In the genomic region with DNA sequence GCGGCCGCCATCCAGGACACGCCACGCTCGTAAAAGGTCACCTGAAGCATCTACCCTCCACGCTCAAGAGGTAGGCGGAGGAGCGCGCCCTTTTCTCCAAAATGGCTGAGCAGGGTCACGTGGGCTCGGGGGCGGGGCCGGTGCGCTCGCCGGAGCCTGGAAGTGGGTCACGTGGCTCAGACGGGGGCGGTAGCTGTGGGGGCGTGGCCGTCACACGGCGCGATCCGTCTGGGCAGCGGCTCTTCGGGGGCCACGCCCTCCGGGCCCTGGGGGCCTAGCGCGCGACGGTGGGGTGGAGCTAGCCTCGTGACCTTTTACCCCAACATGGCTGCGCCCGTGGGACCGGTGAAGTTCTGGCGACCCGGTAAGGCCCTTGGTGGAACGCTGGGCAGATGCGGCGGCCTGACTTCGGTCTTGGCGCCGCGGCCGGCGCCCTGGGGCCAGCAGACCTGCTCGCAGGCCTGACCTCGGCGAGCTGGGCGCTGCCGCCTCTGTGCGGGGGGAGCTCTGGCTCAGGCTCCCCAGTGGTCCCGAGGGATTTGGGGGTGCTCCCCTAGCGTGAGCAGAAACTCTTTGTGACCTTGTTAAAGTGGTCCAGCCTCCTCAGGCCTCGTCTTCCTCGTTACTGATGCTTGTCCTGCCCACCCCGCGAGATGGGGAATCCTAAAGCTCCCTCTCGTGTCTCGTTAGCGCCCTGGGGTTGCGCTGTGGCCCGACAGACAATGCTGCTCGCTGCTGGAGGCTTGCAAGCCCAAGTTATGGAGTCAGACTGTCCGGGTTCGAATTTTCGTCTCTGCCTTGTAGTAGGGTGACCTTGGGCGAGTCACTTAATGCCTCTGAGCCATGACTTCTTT, we compare ENCODE assay signal across 1 cellular context.
TF ChIP-seq lines count a peak whose summit lies in the region.

A gene with protein sequence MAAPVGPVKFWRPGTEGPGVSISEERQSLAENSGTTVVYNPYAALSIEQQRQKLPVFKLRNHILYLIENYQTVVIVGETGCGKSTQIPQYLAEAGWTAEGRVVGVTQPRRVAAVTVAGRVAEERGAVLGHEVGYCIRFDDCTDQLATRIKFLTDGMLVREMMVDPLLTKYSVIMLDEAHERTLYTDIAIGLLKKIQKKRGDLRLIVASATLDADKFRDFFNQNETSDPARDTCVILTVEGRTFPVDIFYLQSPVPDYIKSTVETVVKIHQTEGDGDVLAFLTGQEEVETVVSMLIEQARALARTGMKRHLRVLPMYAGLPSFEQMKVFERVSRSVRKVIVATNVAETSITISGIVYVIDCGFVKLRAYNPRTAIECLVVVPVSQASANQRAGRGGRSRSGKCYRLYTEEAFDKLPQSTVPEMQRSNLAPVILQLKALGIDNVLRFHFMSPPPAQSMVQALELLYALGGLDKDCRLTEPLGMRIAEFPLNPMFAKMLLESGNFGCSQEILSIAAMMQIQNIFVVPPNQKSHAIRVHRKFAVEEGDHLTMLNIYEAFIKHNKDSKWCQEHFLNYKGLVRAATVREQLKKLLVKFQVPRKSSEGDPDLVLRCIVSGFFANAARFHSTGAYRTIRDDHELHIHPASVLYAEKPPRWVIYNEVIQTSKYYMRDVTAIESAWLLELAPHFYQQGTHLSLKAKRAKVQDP (plus strand): TSS at position 301 of the 854 bp plus-strand sequence. CDS start 24 bp downstream, at position 325.

TF ChIP-seq in K562, 482 proteins besides CTCF, POLR2A, EP300 and RAD21 (continued from another document and continues in another):
- TF ChIP-seq, protein P1, sequence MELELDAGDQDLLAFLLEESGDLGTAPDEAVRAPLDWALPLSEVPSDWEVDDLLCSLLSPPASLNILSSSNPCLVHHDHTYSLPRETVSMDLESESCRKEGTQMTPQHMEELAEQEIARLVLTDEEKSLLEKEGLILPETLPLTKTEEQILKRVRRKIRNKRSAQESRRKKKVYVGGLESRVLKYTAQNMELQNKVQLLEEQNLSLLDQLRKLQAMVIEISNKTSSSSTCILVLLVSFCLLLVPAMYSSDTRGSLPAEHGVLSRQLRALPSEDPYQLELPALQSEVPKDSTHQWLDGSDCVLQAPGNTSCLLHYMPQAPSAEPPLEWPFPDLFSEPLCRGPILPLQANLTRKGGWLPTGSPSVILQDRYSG (tag; conservative IDR thresholded peaks at IDR 0.05; ENCODE audit: low read depth), result no peak
- TF ChIP-seq SP1 (CRISPR knock-in tag; IDR thresholded peaks at IDR 0.05) (peak; percentile 97), ARNT (IDR thresholded peaks at IDR 0.05) (no peak), PML (IDR thresholded peaks at IDR 0.05; ENCODE audit: low read length) (no peak; the same call in 1 of the 2 replicates), ZNF830 (CRISPR knock-in tag; IDR thresholded peaks at IDR 0.05) (no peak), ZZZ3 (IDR thresholded peaks at IDR 0.05) (no peak), ZNF134 (CRISPR knock-in tag; conservative IDR thresholded peaks at IDR 0.05) (no peak), MYNN (IDR thresholded peaks at IDR 0.05) (no peak; the same call in 1 of the 2 replicates), MYNN (CRISPR knock-in tag; IDR thresholded peaks at IDR 0.05) (no peak), MTA1 (IDR thresholded peaks at IDR 0.05; ENCODE audit: borderline replicate concordance) (no peak), SPI1 (IDR thresholded peaks at IDR 0.05; ENCODE audit: borderline replicate concordance, low read depth, low read length) (no peak), RBM25 (IDR thresholded peaks at IDR 0.05; ENCODE audit: low read depth, low read length, severe bottlenecking) (no peak), STAT5A (IDR thresholded peaks at IDR 0.05; ENCODE audit: borderline replicate concordance, low read length) (no peak), ZNF764 (CRISPR knock-in tag; IDR thresholded peaks at IDR 0.05; ENCODE audit: low read depth) (no peak), PHF21A (IDR thresholded peaks at IDR 0.05; ENCODE audit: borderline replicate concordance, low read depth) (no peak), RBM39 (optimal IDR thresholded peaks at IDR 0.05; ENCODE audit: low read depth, low read length) (no peak), PTRF (tag; IDR thresholded peaks at IDR 0.05) (no peak), ZNF143 (CRISPR knock-in tag; IDR thresholded peaks at IDR 0.05) (no peak; the same call in 1 of the 2 replicates), ZC3H4 (CRISPR knock-in tag; IDR thresholded peaks at IDR 0.05; ENCODE audit: borderline replicate concordance) (no peak), ZNF583 (CRISPR knock-in tag; IDR thresholded peaks at IDR 0.05) (peak; percentile 71; the same call in 1 of the 2 replicates), NFYB (IDR thresholded peaks at IDR 0.05; ENCODE audit: extremely low read depth, insufficient read length) (no peak), ZNF57 (CRISPR knock-in tag; IDR thresholded peaks at IDR 0.05) (no peak), NBN (IDR thresholded peaks at IDR 0.05; ENCODE audit: low read depth) (no peak), ZNF445 (CRISPR knock-in tag; IDR thresholded peaks at IDR 0.05; ENCODE audit: low read depth) (no peak), SRSF1 (IDR thresholded peaks at IDR 0.05; ENCODE audit: low read depth, low read length) (0 out of 2 replicates have a peak, but pooled peaks have one; percentile 5), HSF4 (CRISPR knock-in tag; IDR thresholded peaks at IDR 0.05; ENCODE audit: borderline replicate concordance) (no peak), ZNF584 (CRISPR knock-in tag; IDR thresholded peaks at IDR 0.05; ENCODE audit: low read depth) (no peak), ZNF124 (CRISPR knock-in tag; IDR thresholded peaks at IDR 0.05) (no peak), RBM17 (IDR thresholded peaks at IDR 0.05; ENCODE audit: borderline replicate concordance, low read depth, low read length) (no peak), PYGO2 (tag; IDR thresholded peaks at IDR 0.05) (no peak), THRAP3 (IDR thresholded peaks at IDR 0.05; ENCODE audit: borderline replicate concordance) (no peak), GABPB1 (CRISPR knock-in tag; IDR thresholded peaks at IDR 0.05) (peak; percentile 61), RHOXF2B (CRISPR knock-in tag; conservative IDR thresholded peaks at IDR 0.05) (no peak), KAT2B (IDR thresholded peaks at IDR 0.05; ENCODE audit: low read depth, low read length) (no peak), TBP (optimal IDR thresholded peaks at IDR 0.05; ENCODE audit: low read depth, low read length) (peak; percentile 79), SIRT6 (IDR thresholded peaks at IDR 0.05; ENCODE audit: low read depth, low read length) (no peak)
- TF ChIP-seq, protein P2, sequence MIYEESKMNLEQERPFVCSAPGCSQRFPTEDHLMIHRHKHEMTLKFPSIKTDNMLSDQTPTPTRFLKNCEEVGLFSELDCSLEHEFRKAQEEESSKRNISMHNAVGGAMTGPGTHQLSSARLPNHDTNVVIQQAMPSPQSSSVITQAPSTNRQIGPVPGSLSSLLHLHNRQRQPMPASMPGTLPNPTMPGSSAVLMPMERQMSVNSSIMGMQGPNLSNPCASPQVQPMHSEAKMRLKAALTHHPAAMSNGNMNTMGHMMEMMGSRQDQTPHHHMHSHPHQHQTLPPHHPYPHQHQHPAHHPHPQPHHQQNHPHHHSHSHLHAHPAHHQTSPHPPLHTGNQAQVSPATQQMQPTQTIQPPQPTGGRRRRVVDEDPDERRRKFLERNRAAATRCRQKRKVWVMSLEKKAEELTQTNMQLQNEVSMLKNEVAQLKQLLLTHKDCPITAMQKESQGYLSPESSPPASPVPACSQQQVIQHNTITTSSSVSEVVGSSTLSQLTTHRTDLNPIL (CRISPR knock-in tag; IDR thresholded peaks at IDR 0.05), result no peak
- TF ChIP-seq, protein P3, sequence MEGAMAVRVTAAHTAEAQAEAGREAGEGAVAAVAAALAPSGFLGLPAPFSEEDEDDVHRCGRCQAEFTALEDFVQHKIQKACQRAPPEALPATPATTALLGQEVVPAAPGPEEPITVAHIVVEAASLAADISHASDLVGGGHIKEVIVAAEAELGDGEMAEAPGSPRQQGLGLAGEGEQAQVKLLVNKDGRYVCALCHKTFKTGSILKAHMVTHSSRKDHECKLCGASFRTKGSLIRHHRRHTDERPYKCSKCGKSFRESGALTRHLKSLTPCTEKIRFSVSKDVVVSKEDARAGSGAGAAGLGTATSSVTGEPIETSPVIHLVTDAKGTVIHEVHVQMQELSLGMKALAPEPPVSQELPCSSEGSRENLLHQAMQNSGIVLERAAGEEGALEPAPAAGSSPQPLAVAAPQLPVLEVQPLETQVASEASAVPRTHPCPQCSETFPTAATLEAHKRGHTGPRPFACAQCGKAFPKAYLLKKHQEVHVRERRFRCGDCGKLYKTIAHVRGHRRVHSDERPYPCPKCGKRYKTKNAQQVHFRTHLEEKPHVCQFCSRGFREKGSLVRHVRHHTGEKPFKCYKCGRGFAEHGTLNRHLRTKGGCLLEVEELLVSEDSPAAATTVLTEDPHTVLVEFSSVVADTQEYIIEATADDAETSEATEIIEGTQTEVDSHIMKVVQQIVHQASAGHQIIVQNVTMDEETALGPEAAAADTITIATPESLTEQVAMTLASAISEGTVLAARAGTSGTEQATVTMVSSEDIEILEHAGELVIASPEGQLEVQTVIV (CRISPR knock-in tag; IDR thresholded peaks at IDR 0.05; ENCODE audit: borderline replicate concordance), result no peak
- TF ChIP-seq, protein P4, sequence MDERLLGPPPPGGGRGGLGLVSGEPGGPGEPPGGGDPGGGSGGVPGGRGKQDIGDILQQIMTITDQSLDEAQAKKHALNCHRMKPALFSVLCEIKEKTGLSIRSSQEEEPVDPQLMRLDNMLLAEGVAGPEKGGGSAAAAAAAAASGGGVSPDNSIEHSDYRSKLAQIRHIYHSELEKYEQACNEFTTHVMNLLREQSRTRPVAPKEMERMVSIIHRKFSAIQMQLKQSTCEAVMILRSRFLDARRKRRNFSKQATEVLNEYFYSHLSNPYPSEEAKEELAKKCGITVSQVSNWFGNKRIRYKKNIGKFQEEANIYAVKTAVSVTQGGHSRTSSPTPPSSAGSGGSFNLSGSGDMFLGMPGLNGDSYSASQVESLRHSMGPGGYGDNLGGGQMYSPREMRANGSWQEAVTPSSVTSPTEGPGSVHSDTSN (CRISPR knock-in tag; IDR thresholded peaks at IDR 0.05; ENCODE audit: low read depth), result no peak
- TF ChIP-seq, protein P4 (tag; conservative IDR thresholded peaks at IDR 0.05; ENCODE audit: low read depth), result no peak
- TF ChIP-seq, protein P5, sequence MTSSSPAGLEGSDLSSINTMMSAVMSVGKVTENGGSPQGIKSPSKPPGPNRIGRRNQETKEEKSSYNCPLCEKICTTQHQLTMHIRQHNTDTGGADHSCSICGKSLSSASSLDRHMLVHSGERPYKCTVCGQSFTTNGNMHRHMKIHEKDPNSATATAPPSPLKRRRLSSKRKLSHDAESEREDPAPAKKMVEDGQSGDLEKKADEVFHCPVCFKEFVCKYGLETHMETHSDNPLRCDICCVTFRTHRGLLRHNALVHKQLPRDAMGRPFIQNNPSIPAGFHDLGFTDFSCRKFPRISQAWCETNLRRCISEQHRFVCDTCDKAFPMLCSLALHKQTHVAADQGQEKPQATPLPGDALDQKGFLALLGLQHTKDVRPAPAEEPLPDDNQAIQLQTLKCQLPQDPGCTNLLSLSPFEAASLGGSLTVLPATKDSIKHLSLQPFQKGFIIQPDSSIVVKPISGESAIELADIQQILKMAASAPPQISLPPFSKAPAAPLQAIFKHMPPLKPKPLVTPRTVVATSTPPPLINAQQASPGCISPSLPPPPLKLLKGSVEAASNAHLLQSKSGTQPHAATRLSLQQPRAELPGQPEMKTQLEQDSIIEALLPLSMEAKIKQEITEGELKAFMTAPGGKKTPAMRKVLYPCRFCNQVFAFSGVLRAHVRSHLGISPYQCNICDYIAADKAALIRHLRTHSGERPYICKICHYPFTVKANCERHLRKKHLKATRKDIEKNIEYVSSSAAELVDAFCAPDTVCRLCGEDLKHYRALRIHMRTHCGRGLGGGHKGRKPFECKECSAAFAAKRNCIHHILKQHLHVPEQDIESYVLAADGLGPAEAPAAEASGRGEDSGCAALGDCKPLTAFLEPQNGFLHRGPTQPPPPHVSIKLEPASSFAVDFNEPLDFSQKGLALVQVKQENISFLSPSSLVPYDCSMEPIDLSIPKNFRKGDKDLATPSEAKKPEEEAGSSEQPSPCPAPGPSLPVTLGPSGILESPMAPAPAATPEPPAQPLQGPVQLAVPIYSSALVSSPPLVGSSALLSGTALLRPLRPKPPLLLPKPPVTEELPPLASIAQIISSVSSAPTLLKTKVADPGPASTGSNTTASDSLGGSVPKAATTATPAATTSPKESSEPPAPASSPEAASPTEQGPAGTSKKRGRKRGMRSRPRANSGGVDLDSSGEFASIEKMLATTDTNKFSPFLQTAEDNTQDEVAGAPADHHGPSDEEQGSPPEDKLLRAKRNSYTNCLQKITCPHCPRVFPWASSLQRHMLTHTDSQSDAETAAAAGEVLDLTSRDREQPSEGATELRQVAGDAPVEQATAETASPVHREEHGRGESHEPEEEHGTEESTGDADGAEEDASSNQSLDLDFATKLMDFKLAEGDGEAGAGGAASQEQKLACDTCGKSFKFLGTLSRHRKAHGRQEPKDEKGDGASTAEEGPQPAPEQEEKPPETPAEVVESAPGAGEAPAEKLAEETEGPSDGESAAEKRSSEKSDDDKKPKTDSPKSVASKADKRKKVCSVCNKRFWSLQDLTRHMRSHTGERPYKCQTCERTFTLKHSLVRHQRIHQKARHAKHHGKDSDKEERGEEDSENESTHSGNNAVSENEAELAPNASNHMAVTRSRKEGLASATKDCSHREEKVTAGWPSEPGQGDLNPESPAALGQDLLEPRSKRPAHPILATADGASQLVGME (CRISPR knock-in tag; IDR thresholded peaks at IDR 0.05), result peak; percentile 94; the same call in 1 of the 2 replicates
- TF ChIP-seq, protein P6, sequence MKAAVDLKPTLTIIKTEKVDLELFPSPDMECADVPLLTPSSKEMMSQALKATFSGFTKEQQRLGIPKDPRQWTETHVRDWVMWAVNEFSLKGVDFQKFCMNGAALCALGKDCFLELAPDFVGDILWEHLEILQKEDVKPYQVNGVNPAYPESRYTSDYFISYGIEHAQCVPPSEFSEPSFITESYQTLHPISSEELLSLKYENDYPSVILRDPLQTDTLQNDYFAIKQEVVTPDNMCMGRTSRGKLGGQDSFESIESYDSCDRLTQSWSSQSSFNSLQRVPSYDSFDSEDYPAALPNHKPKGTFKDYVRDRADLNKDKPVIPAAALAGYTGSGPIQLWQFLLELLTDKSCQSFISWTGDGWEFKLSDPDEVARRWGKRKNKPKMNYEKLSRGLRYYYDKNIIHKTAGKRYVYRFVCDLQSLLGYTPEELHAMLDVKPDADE (conservative IDR thresholded peaks at IDR 0.05; ENCODE audit: control insufficient read depth, low read depth, low read length), result peak; percentile 64
- TF ChIP-seq, protein P7, sequence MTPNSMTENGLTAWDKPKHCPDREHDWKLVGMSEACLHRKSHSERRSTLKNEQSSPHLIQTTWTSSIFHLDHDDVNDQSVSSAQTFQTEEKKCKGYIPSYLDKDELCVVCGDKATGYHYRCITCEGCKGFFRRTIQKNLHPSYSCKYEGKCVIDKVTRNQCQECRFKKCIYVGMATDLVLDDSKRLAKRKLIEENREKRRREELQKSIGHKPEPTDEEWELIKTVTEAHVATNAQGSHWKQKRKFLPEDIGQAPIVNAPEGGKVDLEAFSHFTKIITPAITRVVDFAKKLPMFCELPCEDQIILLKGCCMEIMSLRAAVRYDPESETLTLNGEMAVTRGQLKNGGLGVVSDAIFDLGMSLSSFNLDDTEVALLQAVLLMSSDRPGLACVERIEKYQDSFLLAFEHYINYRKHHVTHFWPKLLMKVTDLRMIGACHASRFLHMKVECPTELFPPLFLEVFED (CRISPR knock-in tag; conservative IDR thresholded peaks at IDR 0.05), result no peak
